In the genomic region with DNA sequence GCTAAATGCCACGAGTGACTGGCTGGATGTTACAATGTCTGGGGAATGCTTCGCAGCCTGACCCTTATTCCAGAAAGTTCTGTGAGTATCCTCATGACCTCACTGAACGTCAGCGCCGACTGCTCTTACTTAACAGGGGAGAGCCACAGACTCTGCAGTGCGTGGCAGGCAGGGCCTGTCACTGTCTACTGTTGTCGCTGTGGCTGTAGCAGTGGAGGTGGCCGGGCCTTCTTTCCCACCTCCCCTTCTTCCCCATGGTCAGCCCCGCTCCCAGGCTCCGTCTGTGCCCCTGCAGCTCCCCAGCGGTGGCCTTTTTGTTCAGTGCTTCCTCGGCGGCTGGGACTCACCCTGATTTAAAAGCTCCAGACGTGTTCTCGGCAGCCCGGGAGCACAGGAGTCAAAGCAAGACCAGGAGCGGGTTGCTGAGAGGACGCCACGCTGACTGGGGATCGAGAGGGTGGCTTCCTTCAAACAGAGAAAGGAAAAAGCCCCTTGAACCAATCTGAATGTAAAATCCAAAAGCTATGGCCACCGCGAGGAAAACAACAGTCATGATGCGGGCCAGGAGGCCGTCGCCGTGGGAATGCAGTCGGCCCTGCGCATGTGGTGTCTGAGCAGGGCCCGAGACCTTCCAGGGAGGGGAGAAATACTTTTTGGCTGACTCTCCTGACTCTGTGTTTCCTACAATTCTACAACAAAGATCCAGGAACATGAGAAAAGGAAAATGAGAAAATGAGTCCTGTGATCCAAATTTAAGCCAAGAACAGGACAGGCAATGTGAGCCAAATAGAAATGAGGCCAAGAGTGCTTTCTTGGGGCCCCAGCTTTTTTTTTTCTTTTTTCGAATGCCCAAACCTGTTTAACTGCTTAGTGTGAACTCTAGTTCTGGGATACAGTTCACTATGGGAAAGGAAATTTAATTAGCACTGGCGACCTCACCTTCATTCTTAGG, we compare ENCODE assay signal across 7 cellular contexts. TPM values are rescaled to one million over a fixed set of nuclear protein-coding genes. Genes with fewer than 3 reads are reported as not detected.
DNase-seq lines count a peak whose midpoint lies in the region; ATAC-seq, FAIRE-seq and TF ChIP-seq lines count a peak whose summit lies in the region.

No MANE protein-coding gene starts in this region.

- BruUV-seq in PC-3 (replicated peaks; lab: Mats Ljungman, UMichigan), result no TSS peak

- H3K4me1 ChIP-seq in PC-3 (ENCODE audit: insufficient read depth, low read length) (peaks cover 27% of the 10 kb centered on the region), tibial nerve (peaks cover 6 to 95% (median 72%) of the 10 kb centered on the region in 4 donors)

- H3K9me2 ChIP-seq in PC-3 (replicated peaks; ENCODE audit: low read length), result no peaks in the 10 kb centered on the region

- H3K4me3 ChIP-seq in PC-3 (ENCODE audit: low read length) (no peak overlapping the region; the same call in 1 of the 2 replicates), tibial nerve (peak overlapping the region in 2 of 4 donors; percentile 2 to 35)

- H3K4me2 ChIP-seq in PC-3 (ENCODE audit: low read length), result peak overlapping the region; percentile 73

- H3K27me3 ChIP-seq in PC-3 (ENCODE audit: low read length) (no peaks in the 10 kb centered on the region), tibial nerve (no peaks in the 10 kb centered on the region)

- peak in 1 of 2 donors; percentile 47 for TF ChIP-seq POLR2A in tibial nerve (IDR thresholded peaks at IDR 0.05)

- no peaks in the 10 kb centered on the region for H3K36me3 ChIP-seq in PC-3 (ENCODE audit: low read depth, low read length)
- no peaks in the 10 kb centered on the region for H3K36me3 ChIP-seq in tibial nerve

- DNase-seq in PC-3 (peak; percentile 52), midbrain (lab: John Stamatoyannopoulos, UW) (peak; percentile 72), tibial nerve (ENCODE audit: low spot score in 2 of 2) (peak; percentile 59 to 73), DMS114 treated with DMSO at 0.1 percent for 48 hours (lab: John Stamatoyannopoulos, UW; ENCODE audit: unreplicated experiment) (no peak)

- FAIRE-seq in endometrium (lab: Jason Lieb, UNC), result peak; percentile 61

- POLR2A ChIA-PET in PC-3 (lab: Charles Lee; ENCODE audit: unreplicated experiment), result no interaction called here

- H3K79me2 ChIP-seq in PC-3 (ENCODE audit: low read length), result no peaks in the 10 kb centered on the region

- H2AFZ ChIP-seq in PC-3 (ENCODE audit: low read length), result peak overlapping the region; percentile 85

- intact Hi-C loops in PC-3 (cut with micrococcal nuclease), result no loop called here

- peak overlapping the region; percentile 25 for H3K9ac ChIP-seq in PC-3 (ENCODE audit: low read length)

- no peaks in the 10 kb centered on the region for H3F3A ChIP-seq in PC-3 (ENCODE audit: low read length, unreplicated experiment)

- H3K27ac ChIP-seq in PC-3 (ENCODE audit: low read length), result peak overlapping the region; percentile 54
- H3K27ac ChIP-seq in tibial nerve, result peak overlapping the region; percentile 79 to 99 (median 98)

- peak; percentile 38; the same call in 1 of the 2 replicates for ATAC-seq in PC-3
- no peak for ATAC-seq in GM21360 (IDR thresholded peaks at IDR 0.05; ENCODE audit: unreplicated experiment)
- ATAC-seq in GM18498 (IDR thresholded peaks at IDR 0.05; ENCODE audit: unreplicated experiment), result no peak

- H3K9me3 ChIP-seq in PC-3 (ENCODE audit: low read length) (no peaks in the 10 kb centered on the region), tibial nerve (no peaks in the 10 kb centered on the region)

- TF ChIP-seq CTCF in PC-3 (conservative IDR thresholded peaks at IDR 0.05; ENCODE audit: low read depth, low read length) (no peak), tibial nerve (IDR thresholded peaks at IDR 0.05) (no peak)

- WGBS in tibial nerve, 2 donors, result 21 to 24% methylated on average over 31 of the region's 31 CpGs

- TF ChIP-seq EP300 in tibial nerve (IDR thresholded peaks at IDR 0.05), result peak; percentile 63 to 90

- no peaks in the 10 kb centered on the region for H4K20me1 ChIP-seq in PC-3 (ENCODE audit: low read length)

- CTCF ChIA-PET in PC-3 (lab: Charles Lee), result no interaction called here

RNA-seq across cellular contexts. Expression of gene TARBP1, which starts 52.5 kb away (rescaled TPM):
- 15.1 and 27.7 TPM in 2 replicates for total RNA-seq in PC-3 (2014; rRNA removed)
- 10 to 100 TPM; 24.9 to 48.9 (median 34.4) TPM for total RNA-seq in tibial nerve
